Comparison of ENCODE assay signal across 1 cellular context in genomic region chr1:111219466-111220286, GRCh38.
TF ChIP-seq lines count a peak whose summit lies in the region.

No MANE protein-coding gene starts in this region.

TF ChIP-seq in HepG2, 621 proteins besides CTCF, POLR2A, EP300 and RAD21:
- TF ChIP-seq ZBTB46 (CRISPR knock-in tag; IDR thresholded peaks at IDR 0.05; ENCODE audit: borderline replicate concordance), result no peak
- TF ChIP-seq KDM5B (CRISPR knock-in tag; IDR thresholded peaks at IDR 0.05; ENCODE audit: borderline replicate concordance), result no peak
- TF ChIP-seq ZNF441 (CRISPR knock-in tag; IDR thresholded peaks at IDR 0.05; ENCODE audit: borderline replicate concordance), result no peak
- TF ChIP-seq, protein P1, sequence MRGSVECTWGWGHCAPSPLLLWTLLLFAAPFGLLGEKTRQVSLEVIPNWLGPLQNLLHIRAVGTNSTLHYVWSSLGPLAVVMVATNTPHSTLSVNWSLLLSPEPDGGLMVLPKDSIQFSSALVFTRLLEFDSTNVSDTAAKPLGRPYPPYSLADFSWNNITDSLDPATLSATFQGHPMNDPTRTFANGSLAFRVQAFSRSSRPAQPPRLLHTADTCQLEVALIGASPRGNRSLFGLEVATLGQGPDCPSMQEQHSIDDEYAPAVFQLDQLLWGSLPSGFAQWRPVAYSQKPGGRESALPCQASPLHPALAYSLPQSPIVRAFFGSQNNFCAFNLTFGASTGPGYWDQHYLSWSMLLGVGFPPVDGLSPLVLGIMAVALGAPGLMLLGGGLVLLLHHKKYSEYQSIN (CRISPR knock-in tag; IDR thresholded peaks at IDR 0.05; ENCODE audit: borderline replicate concordance), result no peak
- no peak for TF ChIP-seq HOXD1 (CRISPR knock-in tag; IDR thresholded peaks at IDR 0.05)
- TF ChIP-seq RFXANK (CRISPR knock-in tag; IDR thresholded peaks at IDR 0.05), result no peak
- TF ChIP-seq FOXC1 (CRISPR knock-in tag; IDR thresholded peaks at IDR 0.05; ENCODE audit: borderline replicate concordance), result no peak
- no peak for TF ChIP-seq NONO (IDR thresholded peaks at IDR 0.05)
- TF ChIP-seq NONO (CRISPR knock-in tag; conservative IDR thresholded peaks at IDR 0.05), result no peak
TF ChIP-seq in HepG2: peak in this region for 0.
